13 cellular contexts compared by ENCODE assay signal in genomic region chr2:176105727-176106635, GRCh38. TPM values are rescaled to one million over a fixed set of nuclear protein-coding genes. Genes with fewer than 3 reads are reported as not detected.
DNase-seq lines count a peak whose midpoint lies in the region; ATAC-seq, FAIRE-seq and TF ChIP-seq lines count a peak whose summit lies in the region.
"Had no signal": no experiment of that assay in that cellular context is flagged by ENCODE, and none has a peak within 500 bp of the region (broad histone marks: within the 10 kb centered on the region; RNA-seq: fewer than 3 reads in every experiment).

No MANE protein-coding gene starts in this region.

- H3K4me2 ChIP-seq in H9 (ENCODE audit: insufficient read depth, insufficient read length, low read length), result peak overlapping the region; percentile 18
- no peak overlapping the region for H3K4me2 ChIP-seq in astrocyte (ENCODE audit: low read length)

- no peak overlapping the region for H2BK15ac ChIP-seq in H9 (ENCODE audit: low read depth, low read length)

- CTCF ChIA-PET in A673 (lab: Charles Lee), result interaction anchor here (0.7 kb wide), 1 partner anchor 21 kb away, joined by 3 read pairs; no protein-coding TSS in a partner anchor

- no peaks in the 10 kb centered on the region for H3K79me2 ChIP-seq in H9 (ENCODE audit: insufficient read depth, low read length)
- H3K79me2 ChIP-seq in astrocyte (ENCODE audit: insufficient read depth, low read length), result no peaks in the 10 kb centered on the region

- no peaks in the 10 kb centered on the region for H3K79me1 ChIP-seq in H9 (ENCODE audit: insufficient read depth, low read depth, low read length, poor library complexity, severe bottlenecking)

- H3K4me3 ChIP-seq in A673 (ENCODE audit: low read depth, low read length, poor library complexity, severe bottlenecking), result peak overlapping the region; percentile 73
- H3K4me3 ChIP-seq in astrocyte (ENCODE audit: insufficient read depth, low read depth, low read length), result no peak overlapping the region

- DNase-seq in A673 (ENCODE audit: low spot score), result peak; percentile 59
- no peak for DNase-seq in H9
- no peak for DNase-seq in astrocyte (ENCODE audit: low read depth)
- DNase-seq in naive B cell, result no peak
- no peak for DNase-seq in NCI-H2029 (lab: John Stamatoyannopoulos, UW)
- no peak for DNase-seq in COLO668 (lab: John Stamatoyannopoulos, UW; ENCODE audit: unreplicated experiment)
- DNase-seq: activated CD4-positive, alpha-beta T cell treated with anti-CD3 and anti-CD28 coated beads for 4 hours; cerebellar nuclear complex; hypothalamus had no signal

- H3K14ac ChIP-seq in H9 (ENCODE audit: insufficient read depth, low read length), result no peak overlapping the region

- H3K18ac ChIP-seq in H9 (ENCODE audit: insufficient read length, low read depth, low read length), result no peak overlapping the region

- H2BK120ac ChIP-seq in H9 (ENCODE audit: low read depth, low read length, poor library complexity, severe bottlenecking), result no peak overlapping the region

- H3K4me3 Mint-ChIP-seq in H9, result peak overlapping the region; percentile 25 to 75; a peak in 4 of 5 replicates
- H3K4me3 Mint-ChIP-seq in astrocyte (ENCODE audit: unreplicated experiment), result peak overlapping the region; percentile 34
- peak overlapping the region; percentile 62 to 91 (median 80) for H3K4me3 Mint-ChIP-seq in naive B cell

- no TSS peak for BruUV-seq in A673 (replicated peaks; lab: Mats Ljungman, UMichigan)

- H3K4ac ChIP-seq in H9 (ENCODE audit: low read depth, low read length), result no peak overlapping the region

- TF ChIP-seq CTCF in A673 (conservative IDR thresholded peaks at IDR 0.05; ENCODE audit: low read depth, low read length) (no peak), H9 (conservative IDR thresholded peaks at IDR 0.05) (no peak), astrocyte (IDR thresholded peaks at IDR 0.05; ENCODE audit: insufficient read depth, low read depth, low read length) (no peak)

- POLR2A ChIA-PET in A673 (lab: Charles Lee; ENCODE audit: low non-redundant PET), result interaction anchor here (0.6 to 0.9 kb wide), 3 partner anchors 8 to 702 kb away, joined by 3 to 5 read pairs (median 4); no protein-coding TSS in a partner anchor

- H3K4me1 Mint-ChIP-seq in H9, result peaks cover 14 to 38% of the 10 kb centered on the region in 2 experiments
- peaks cover 4% of the 10 kb centered on the region for H3K4me1 Mint-ChIP-seq in astrocyte (ENCODE audit: low read depth, unreplicated experiment)
- peaks cover 21 to 33% (median 27%) of the 10 kb centered on the region in 3 donors for H3K4me1 Mint-ChIP-seq in naive B cell

- H3K27ac ChIP-seq in A673 (ENCODE audit: low read depth, low read length, poor library complexity, severe bottlenecking) (peak overlapping the region; percentile 94), H9 (ENCODE audit: insufficient read length, low read depth, low read length) (no peak overlapping the region), astrocyte (ENCODE audit: low read depth, low read length) (no peak overlapping the region)

- intact Hi-C loops in A673 (cut with micrococcal nuclease; ENCODE audit: unreplicated experiment), result no loop called here

- no peak overlapping the region for H3K27ac Mint-ChIP-seq in H9
- H3K27ac Mint-ChIP-seq in astrocyte (ENCODE audit: unreplicated experiment), result peak overlapping the region; percentile 80
- peak overlapping the region in 5 of 6 donors; percentile 53 to 95 (median 83) for H3K27ac Mint-ChIP-seq in naive B cell

- no peak overlapping the region for H3K23ac ChIP-seq in H9 (ENCODE audit: insufficient read length, low read depth, low read length)

- no peaks in the 10 kb centered on the region for H4K20me1 ChIP-seq in H9 (ENCODE audit: control insufficient read depth, insufficient read depth, insufficient read length)
- peaks cover 4% of the 10 kb centered on the region for H4K20me1 ChIP-seq in astrocyte (ENCODE audit: insufficient read depth, low read length)

- H2AK5ac ChIP-seq in H9 (ENCODE audit: insufficient read length, low read length), result no peak overlapping the region

- H4K91ac ChIP-seq in H9 (ENCODE audit: insufficient read length, low read depth, low read length), result no peak overlapping the region

- H3K27me3 ChIP-seq in A673 (replicated peaks; ENCODE audit: insufficient read depth, low read depth, low read length, poor library complexity), result no peaks in the 10 kb centered on the region
- peaks cover 93% of the 10 kb centered on the region for H3K27me3 ChIP-seq in H9 (ENCODE audit: insufficient read depth, low read length)
- peaks cover 87% of the 10 kb centered on the region for H3K27me3 ChIP-seq in astrocyte (ENCODE audit: insufficient read depth, low read length)

- H2BK12ac ChIP-seq in H9 (ENCODE audit: insufficient read length, low read depth, low read length), result no peak overlapping the region

- H2AFZ ChIP-seq in H9 (ENCODE audit: low read length) (no peak overlapping the region), astrocyte (ENCODE audit: low read depth, low read length) (no peak overlapping the region)

- FAIRE-seq in astrocyte (lab: Jason Lieb, UNC), result no peak

- no peak overlapping the region for H3K56ac ChIP-seq in H9 (ENCODE audit: insufficient read length, low read depth, low read length)

- H2BK5ac ChIP-seq in H9 (ENCODE audit: insufficient read length, low read length), result no peak overlapping the region

- H3K9me3 Mint-ChIP-seq in H9 (peaks cover 5 to 20% of the 10 kb centered on the region in 2 experiments), astrocyte (ENCODE audit: unreplicated experiment) (peaks cover 19% of the 10 kb centered on the region), naive B cell (peaks cover 0 to 39% (median 11%) of the 10 kb centered on the region in 7 donors)

- H3K4me1 ChIP-seq in A673 (ENCODE audit: insufficient read depth, low read length, poor library complexity, severe bottlenecking) (peaks cover 26% of the 10 kb centered on the region), H9 (ENCODE audit: insufficient read depth, low read length) (no peaks in the 10 kb centered on the region), astrocyte (ENCODE audit: insufficient read depth, low read length) (no peaks in the 10 kb centered on the region)

- no CpG with 5 or more reads among the region's 28 CpGs for WGBS in H9 (ENCODE audit: extremely low coverage, insufficient read length, low lambda C conversion rate)

- no peaks in the 10 kb centered on the region; a peak in 2 of 7 replicates for H3K36me3 Mint-ChIP-seq in H9 (ENCODE audit: insufficient read depth in 1 of 3, low read depth in 3 of 3)
- no peaks in the 10 kb centered on the region for H3K36me3 Mint-ChIP-seq in astrocyte (ENCODE audit: low read depth, unreplicated experiment)
- peaks cover 5 to 17% of the 10 kb centered on the region in 2 donors for H3K36me3 Mint-ChIP-seq in naive B cell

- H3K36me3 ChIP-seq in A673 (ENCODE audit: insufficient read depth, low read length, poor library complexity, severe bottlenecking) (peaks cover 22% of the 10 kb centered on the region), astrocyte (ENCODE audit: insufficient read depth, low read length) (no peaks in the 10 kb centered on the region)

- no peak overlapping the region for H4K8ac ChIP-seq in H9 (replicated peaks; ENCODE audit: insufficient read length, low read depth, low read length)

- no peaks in the 10 kb centered on the region for H3K23me2 ChIP-seq in H9 (ENCODE audit: insufficient read length, low read depth, low read length, poor library complexity, severe bottlenecking)

- H3K9me3 ChIP-seq in A673 (ENCODE audit: low read depth, low read length, poor library complexity, severe bottlenecking) (no peaks in the 10 kb centered on the region), H9 (ENCODE audit: control insufficient read depth, low read depth, low read length) (no peaks in the 10 kb centered on the region), astrocyte (ENCODE audit: insufficient read depth, low read depth, low read length) (peaks cover 15% of the 10 kb centered on the region)

- no peak overlapping the region for H4K5ac ChIP-seq in H9 (ENCODE audit: insufficient read length, low read depth, low read length)

- H3T11ph ChIP-seq in H9 (ENCODE audit: low read length), result no peak overlapping the region

- H3K9ac ChIP-seq in H9 (ENCODE audit: extremely low read depth, insufficient read length, low read length) (no peak overlapping the region), astrocyte (ENCODE audit: low read length) (no peak overlapping the region)

- H3K27me3 Mint-ChIP-seq in H9 (ENCODE audit: low read depth) (peaks cover 96% of the 10 kb centered on the region), astrocyte (ENCODE audit: low read depth, unreplicated experiment) (peaks cover 83% of the 10 kb centered on the region), naive B cell (peaks cover 76 to 84% (median 76%) of the 10 kb centered on the region in 3 donors)

- no peak overlapping the region for H2BK20ac ChIP-seq in H9 (ENCODE audit: low read depth, low read length, poor library complexity, severe bottlenecking)

- no peak for ATAC-seq in naive B cell (ENCODE audit: low read depth in 2 of 2)
- no peak for ATAC-seq in HG03432 (IDR thresholded peaks at IDR 0.05; ENCODE audit: unreplicated experiment)
- ATAC-seq in esophagus mucosa, result no peak

RNA-seq across cellular contexts. Expression of gene HOXD11, which starts 1.1 kb away (rescaled TPM):
- total RNA-seq in A673 (2021) (107 and 123 TPM in 2 replicates), H9 (2021) (not detected in 2 replicates), astrocyte (not detected in 2 replicates), esophagus mucosa (not detected)
- not detected for polyA plus RNA-seq in naive B cell (ENCODE audit: low read depth in 6 of 6)
- total RNA-seq: LHCN-M2, omental fat pad had no signal

RNA-seq across cellular contexts. Expression of gene HOXD12, which starts 6.4 kb away (rescaled TPM):
- total RNA-seq in A673 (2021), result 0.58 and 0.72 TPM in 2 replicates
- not detected in 2 replicates for total RNA-seq in H9 (2021)
- not detected in 2 replicates for total RNA-seq in astrocyte
- polyA plus RNA-seq in naive B cell (ENCODE audit: low read depth in 6 of 6), result not detected
- total RNA-seq in esophagus mucosa, result not detected
- total RNA-seq: LHCN-M2, omental fat pad had no signal

RNA-seq across cellular contexts. Expression of gene HOXD10, which starts 10.6 kb away (rescaled TPM):
- total RNA-seq in A673 (2021) (88.6 and 98.3 TPM in 2 replicates), H9 (2021) (not detected in 2 replicates), astrocyte (not detected in 2 replicates), esophagus mucosa (0.24 TPM)
- polyA plus RNA-seq in naive B cell (ENCODE audit: low read depth in 6 of 6), result not detected
- total RNA-seq: LHCN-M2 had no signal

RNA-seq across cellular contexts. Expression of gene HOXD13, which starts 13.5 kb away (rescaled TPM):
- 32.7 and 33.8 TPM in 2 replicates for total RNA-seq in A673 (2021)
- total RNA-seq in H9 (2021), result not detected in 2 replicates
- not detected in 2 replicates for total RNA-seq in astrocyte
- polyA plus RNA-seq in naive B cell (ENCODE audit: low read depth in 6 of 6), result not detected
- total RNA-seq in esophagus mucosa, result not detected
- total RNA-seq: LHCN-M2, omental fat pad had no signal

RNA-seq across cellular contexts. Expression of gene HOXD9, which starts 16.5 kb away (rescaled TPM):
- 63.0 and 64.9 TPM in 2 replicates for total RNA-seq in A673 (2021)
- total RNA-seq in H9 (2021), result not detected in 2 replicates
- total RNA-seq in astrocyte, result not detected in 2 replicates
- not detected for polyA plus RNA-seq in naive B cell (ENCODE audit: low read depth in 6 of 6)
- total RNA-seq in esophagus mucosa, result 1.1 TPM

Comparison
In these comparisons a context has a peak if more than half of its experiments do, and no peak if none do; other contexts are left out.
1. H3K27ac Mint-ChIP-seq: peak in astrocyte (single experiment) and naive B cell (5 of 6); none in H9 (0 of 3).
2. RNA of gene HOXD11, which starts 1.1 kb away (total RNA-seq): 107 to 123 TPM in A673; not detected in H9, not detected in astrocyte and not detected in esophagus mucosa (single experiment); every median in the first group is over 100 times any median in the second.
3. RNA of gene HOXD10, which starts 10.6 kb away (total RNA-seq): 88.6 to 98.3 TPM in A673; 0.24 TPM in esophagus mucosa (single experiment), not detected in astrocyte and not detected in H9; every median in the first group is over 10 times any median in the second.
4. Peak in every context shown above with its lines, with median percentiles within 50 percentile points of each other: H3K4me3 Mint-ChIP-seq.